Comparison of ENCODE assay signal across 11 cellular contexts in the genomic region with DNA sequence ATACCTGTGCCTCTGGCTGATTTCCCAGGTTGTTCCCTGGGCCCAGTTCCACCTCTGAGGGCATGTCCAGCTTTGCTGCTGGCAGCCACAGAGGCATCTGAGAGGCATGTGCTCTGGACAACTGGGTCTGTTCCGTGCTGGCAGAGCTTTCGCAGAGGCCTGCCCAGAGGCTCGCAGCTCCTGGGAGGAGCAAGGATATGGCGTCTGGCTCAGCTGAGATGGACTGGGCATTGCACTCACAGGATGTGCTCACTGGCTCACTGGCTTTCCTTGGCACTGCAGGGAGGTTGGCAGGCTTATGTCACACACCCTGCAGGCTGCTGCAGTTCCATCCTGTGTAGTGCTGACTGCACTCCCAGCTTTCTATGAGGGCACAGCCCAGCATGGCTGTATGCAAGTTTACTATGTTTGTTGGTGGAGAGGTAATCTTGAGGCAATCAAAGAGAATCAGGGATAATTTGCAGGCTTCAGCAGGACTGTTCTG.
DNase-seq lines count a peak whose midpoint lies in the region; ATAC-seq and TF ChIP-seq lines count a peak whose summit lies in the region.
"Had no signal": no experiment of that assay in that cellular context is flagged by ENCODE, and none has a peak within 500 bp of the region (broad histone marks: within the 10 kb centered on the region; RNA-seq: fewer than 3 reads in every experiment).

No MANE protein-coding gene starts in this region.

- no peaks in the 10 kb centered on the region for H3K36me3 ChIP-seq in upper lobe of left lung
- H3K36me3 ChIP-seq: spleen had no signal

- intact Hi-C loops in MCF 10A (cut with micrococcal nuclease) (loop anchor here (5.0 kb wide), 1 partner anchor 171 kb away; the partner anchor contains the start of gene PRKCE), left colon (cut with DNase I, micrococcal nuclease) (no loop called here)

- H3K9me3 ChIP-seq in upper lobe of left lung, result no peaks in the 10 kb centered on the region
- H3K9me3 ChIP-seq: spleen had no signal

- no peak overlapping the region for H3K4me3 Mint-ChIP-seq in MCF 10A (ENCODE audit: unreplicated experiment)
- no peak overlapping the region for H3K4me3 Mint-ChIP-seq in chondrocyte (ENCODE audit: unreplicated experiment)
- H3K4me3 Mint-ChIP-seq: B cell had no signal

- H3K27ac Mint-ChIP-seq in MCF 10A (ENCODE audit: low read depth, unreplicated experiment), result peak overlapping the region; percentile 74
- H3K27ac Mint-ChIP-seq in chondrocyte (ENCODE audit: unreplicated experiment), result no peak overlapping the region
- H3K27ac Mint-ChIP-seq: B cell had no signal

- no peak overlapping the region for H3K4me3 ChIP-seq in upper lobe of left lung
- H3K4me3 ChIP-seq: spleen had no signal

- peak; percentile 72 for DNase-seq in NCI-H2107 treated with DMSO at 0.1 percent for 48 hours (lab: John Stamatoyannopoulos, UW; ENCODE audit: unreplicated experiment)
- DNase-seq in NCI-H2107 (lab: John Stamatoyannopoulos, UW), result no peak
- peak; percentile 94 for DNase-seq in MCF 10A (ENCODE audit: unreplicated experiment)
- peak in 1 of 2 donors; percentile 82 for DNase-seq in left colon
- DNase-seq in upper lobe of left lung, result peak; percentile 25 to 84
- no peak for DNase-seq in HUDEP-2 (lab: John Stamatoyannopoulos, UW; ENCODE audit: unreplicated experiment in 76 of 76)
- no peak for DNase-seq in chondrocyte (ENCODE audit: low spot score)
- no peak for DNase-seq in superior temporal gyrus (ENCODE audit: extremely low spot score)
- DNase-seq: SHP77, spleen had no signal

- TF ChIP-seq EP300 in upper lobe of left lung (IDR thresholded peaks at IDR 0.05), result no peak

- WGBS in upper lobe of left lung, 2 donors, result 20% methylated on average over 4 of the region's 4 CpGs; no CpG with 5 or more reads in 1 of the 2 donors

- no TSS peak for BruUV-seq in MCF 10A (replicated peaks; lab: Mats Ljungman, UMichigan)

- peak overlapping the region; percentile 76 to 87 (median 80) for H3K27ac ChIP-seq in upper lobe of left lung
- H3K27ac ChIP-seq: spleen had no signal

- H3K9me3 Mint-ChIP-seq in MCF 10A (ENCODE audit: unreplicated experiment) (no peaks in the 10 kb centered on the region), chondrocyte (ENCODE audit: low read depth) (no peaks in the 10 kb centered on the region)

- POLR2A ChIA-PET in MCF 10A (lab: Yijun Ruan, JAX), result interaction anchor here (0.6 to 6.6 kb wide), 19 partner anchors 10 to 603 kb away, joined by 3 to 60 read pairs (median 4); no protein-coding TSS in a partner anchor

- H3K4me1 ChIP-seq in upper lobe of left lung, result peaks cover 50 to 71% (median 57%) of the 10 kb centered on the region in 4 donors

- TF ChIP-seq POLR2A in upper lobe of left lung (IDR thresholded peaks at IDR 0.05), result no peak

- ATAC-seq in left colon (peak; percentile 40), upper lobe of left lung (ENCODE audit: low FRiP score in 2 of 2) (peak; percentile 40 to 61)

- no peaks in the 10 kb centered on the region for H3K27me3 Mint-ChIP-seq in MCF 10A (ENCODE audit: insufficient read depth, unreplicated experiment)
- H3K27me3 Mint-ChIP-seq in chondrocyte (ENCODE audit: low read depth), result no peaks in the 10 kb centered on the region
- H3K27me3 Mint-ChIP-seq: B cell had no signal

- CTCF ChIA-PET in MCF 10A (lab: Yijun Ruan, JAX), result interaction anchor here (0.6 to 4.3 kb wide), 12 partner anchors 9 to 1024 kb away, joined by 3 to 15 read pairs (median 4); no protein-coding TSS in a partner anchor

- no peaks in the 10 kb centered on the region for H3K27me3 ChIP-seq in upper lobe of left lung
- H3K27me3 ChIP-seq: spleen had no signal

- H3K36me3 Mint-ChIP-seq in MCF 10A (ENCODE audit: insufficient read depth, unreplicated experiment) (peaks cover 15% of the 10 kb centered on the region), chondrocyte (ENCODE audit: low read depth) (no peaks in the 10 kb centered on the region)

- peaks cover 75% of the 10 kb centered on the region for H3K4me1 Mint-ChIP-seq in MCF 10A (ENCODE audit: insufficient read depth, unreplicated experiment)
- peaks cover 53% of the 10 kb centered on the region for H3K4me1 Mint-ChIP-seq in chondrocyte (ENCODE audit: low read depth)

- no peak for TF ChIP-seq CTCF in MCF 10A (IDR thresholded peaks at IDR 0.05; ENCODE audit: unreplicated experiment)
- TF ChIP-seq CTCF in upper lobe of left lung (IDR thresholded peaks at IDR 0.05), result peak in 1 of 6 experiments; percentile 40
- TF ChIP-seq CTCF in chondrocyte (IDR thresholded peaks at IDR 0.05), result no peak

Comparison
In these comparisons a context has a peak if more than half of its experiments do, and no peak if none do; other contexts are left out.
1. DNase-seq: peak in NCI-H2107 treated with DMSO at 0.1 percent for 48 hours (single experiment), MCF 10A (single experiment) and upper lobe of left lung (2 of 2); none in NCI-H2107 (single experiment), HUDEP-2 (0 of 76), chondrocyte (single experiment) and superior temporal gyrus (single experiment).